In genomic region chr17:3710951-3711383, GRCh38 we compare ENCODE assay signal across 8 cellular contexts. TPM values are rescaled to one million over a fixed set of nuclear protein-coding genes. Genes with fewer than 3 reads are reported as not detected.
A peak's percentile ranks its signal among the peaks of the same experiment; 100 is the strongest.
DNase-seq lines count a peak whose midpoint lies in the region; ATAC-seq, FAIRE-seq and TF ChIP-seq lines count a peak whose summit lies in the region.

No MANE protein-coding gene starts in this region.

- no peaks in the 10 kb centered on the region for H4K20me1 ChIP-seq in smooth muscle cell (ENCODE audit: low read depth)

- no peaks in the 10 kb centered on the region for H3K9me3 Mint-ChIP-seq in activated naive CD4-positive, alpha-beta T cell treated with anti-CD3 and anti-CD28 coated beads, Interleukin-2, amount 50 U/mL, for 24 hours

- peak overlapping the region; percentile 43 for H3K4me3 Mint-ChIP-seq in activated naive CD4-positive, alpha-beta T cell treated with anti-CD3 and anti-CD28 coated beads, Interleukin-2, amount 50 U/mL, for 24 hours

- H3F3A ChIP-seq in smooth muscle cell (ENCODE audit: low read depth), result no peaks in the 10 kb centered on the region

- POLR2A ChIA-PET in HEK293T (lab: Yijun Ruan, JAX), result interaction anchor here (0.9 kb wide), 1 partner anchor 12 kb away, joined by 4 read pairs; the partner anchor contains the start of gene HASPIN

- H3K27me3 Mint-ChIP-seq in activated naive CD4-positive, alpha-beta T cell treated with anti-CD3 and anti-CD28 coated beads, Interleukin-2, amount 50 U/mL, for 24 hours, result no peaks in the 10 kb centered on the region

- H3K36me3 Mint-ChIP-seq in activated naive CD4-positive, alpha-beta T cell treated with anti-CD3 and anti-CD28 coated beads, Interleukin-2, amount 50 U/mL, for 24 hours, result peaks cover 16% of the 10 kb centered on the region

- H3K4me1 ChIP-seq in small intestine (ENCODE audit: control insufficient read depth in 2 of 2, insufficient read depth in 1 of 2, low read depth in 1 of 2, low read length in 1 of 2) (no peaks in the 10 kb centered on the region), smooth muscle cell (ENCODE audit: low read depth) (no peaks in the 10 kb centered on the region)

- peaks cover 35% of the 10 kb centered on the region for H3K4me1 Mint-ChIP-seq in activated naive CD4-positive, alpha-beta T cell treated with anti-CD3 and anti-CD28 coated beads, Interleukin-2, amount 50 U/mL, for 24 hours

- H3K79me2 ChIP-seq in smooth muscle cell (ENCODE audit: low read depth), result no peaks in the 10 kb centered on the region

- H3K4me3 ChIP-seq in small intestine (ENCODE audit: low read depth in 1 of 2, low read length in 2 of 2), result no peak overlapping the region
- H3K4me3 ChIP-seq in smooth muscle cell, result no peak overlapping the region

- H3K36me3 ChIP-seq in small intestine (ENCODE audit: control insufficient read depth in 2 of 2, insufficient read depth in 2 of 2, low read length in 2 of 2) (peaks cover 6 to 9% of the 10 kb centered on the region in 2 donors), smooth muscle cell (ENCODE audit: low read depth) (peaks cover 11% of the 10 kb centered on the region)

- ATAC-seq in HG03039 (IDR thresholded peaks at IDR 0.05; ENCODE audit: unreplicated experiment), result peak; percentile 86

- 48 to 60% (median 59%) methylated on average over 5 of the region's 5 CpGs for WGBS in small intestine, 3 donors
- 78% methylated on average over 5 of the region's 5 CpGs for WGBS in smooth muscle cell (ENCODE audit: low lambda C conversion rate)

- FAIRE-seq in small intestine (lab: Jason Lieb, UNC), result no peak

- CTCF ChIA-PET in HEK293T (lab: Yijun Ruan, JAX), result no interaction called here

- TF ChIP-seq CTCF in smooth muscle cell (IDR thresholded peaks at IDR 0.05; ENCODE audit: borderline replicate concordance, insufficient read depth, poor library complexity, severe bottlenecking), result no peak

- H3K9me3 ChIP-seq in small intestine (ENCODE audit: control insufficient read depth, low read depth), result no peaks in the 10 kb centered on the region
- no peaks in the 10 kb centered on the region for H3K9me3 ChIP-seq in smooth muscle cell (replicated peaks; ENCODE audit: low read depth)

- no peak overlapping the region for H3K9ac ChIP-seq in smooth muscle cell (ENCODE audit: low read depth)

- H3K27ac ChIP-seq in small intestine (ENCODE audit: low read depth in 1 of 2, low read length in 1 of 2), result peak overlapping the region in 1 of 2 donors; percentile 60
- H3K27ac ChIP-seq in smooth muscle cell (ENCODE audit: low read depth), result no peak overlapping the region

- H3K27ac Mint-ChIP-seq in activated naive CD4-positive, alpha-beta T cell treated with anti-CD3 and anti-CD28 coated beads, Interleukin-2, amount 50 U/mL, for 24 hours, result peak overlapping the region; percentile 93

- DNase-seq in GM19238 (ENCODE audit: insufficient read length, low spot score) (peak; percentile 80), SIG-M5 (lab: John Stamatoyannopoulos, UW) (peak; percentile 30), small intestine (peak; percentile 70), HEK293T (ENCODE audit: extremely low spot score) (no peak), UCSD-AML1 (lab: John Stamatoyannopoulos, UW; ENCODE audit: unreplicated experiment) (no peak), smooth muscle cell (lab: John Stamatoyannopoulos, UW; ENCODE audit: unreplicated experiment) (no peak)

- H3K4me2 ChIP-seq in smooth muscle cell, result no peak overlapping the region

- H3K27me3 ChIP-seq in small intestine (ENCODE audit: control insufficient read depth in 2 of 2, insufficient read depth in 2 of 2, low read length in 2 of 2) (no peaks in the 10 kb centered on the region), smooth muscle cell (ENCODE audit: low read depth) (no peaks in the 10 kb centered on the region)

- H2AFZ ChIP-seq in smooth muscle cell (ENCODE audit: low read depth), result no peak overlapping the region

TF ChIP-seq in HEK293T, 16 proteins besides CTCF, POLR2A, EP300 and RAD21:
- TF ChIP-seq CTBP1 (IDR thresholded peaks at IDR 0.05; ENCODE audit: borderline replicate concordance) (no peak), SUZ12 (IDR thresholded peaks at IDR 0.05) (no peak), NFRKB (IDR thresholded peaks at IDR 0.05) (no peak), FOXK2 (IDR thresholded peaks at IDR 0.05) (no peak), SP1 (IDR thresholded peaks at IDR 0.05) (no peak), ARNT (IDR thresholded peaks at IDR 0.05) (no peak), ZNF384 (IDR thresholded peaks at IDR 0.05) (no peak), FOXM1 (IDR thresholded peaks at IDR 0.05; ENCODE audit: borderline replicate concordance) (no peak), ELF4 (IDR thresholded peaks at IDR 0.05) (no peak), BHLHE40 (IDR thresholded peaks at IDR 0.05; ENCODE audit: borderline replicate concordance) (no peak), LEF1 (IDR thresholded peaks at IDR 0.05; ENCODE audit: borderline replicate concordance) (no peak), L3MBTL2 (conservative IDR thresholded peaks at IDR 0.05) (no peak), HDGF (IDR thresholded peaks at IDR 0.05; ENCODE audit: borderline replicate concordance) (no peak), PKNOX1 (IDR thresholded peaks at IDR 0.05) (no peak), FOXA1 (IDR thresholded peaks at IDR 0.05) (no peak), TARDBP (IDR thresholded peaks at IDR 0.05) (no peak)
TF ChIP-seq in HEK293T: peak in this region for 0.

RNA-seq across cellular contexts. Expression of gene HASPIN, which starts 12.7 kb away (rescaled TPM):
- polyA plus RNA-seq in small intestine (1 to 10 TPM in 1 of 3 donors, not detected in 2; 3.6 TPM), smooth muscle cell (1.2 and 2.0 TPM in 2 replicates)
- total RNA-seq in smooth muscle cell, result 2.6 and 2.7 TPM in 2 replicates

RNA-seq across cellular contexts. Expression of gene P2RX5, which starts 15.0 kb away (rescaled TPM):
- polyA plus RNA-seq in small intestine (1 to 10 TPM in 2 of 3 donors, under 1 TPM in 1; 0.67 to 5.6 (median 3.0) TPM), smooth muscle cell (0.59 TPM in 1 of 2 replicates, not detected in the other)
- total RNA-seq in smooth muscle cell, result 0.72 TPM in 1 of 2 replicates, not detected in the other

RNA-seq across cellular contexts. Expression of gene EMC6, which starts 42.4 kb away (rescaled TPM):
- polyA plus RNA-seq in small intestine, result 10 to 100 TPM; 62.2 to 85.4 (median 81.7) TPM
- total RNA-seq in smooth muscle cell, result 59.7 and 64.1 TPM in 2 replicates
- 123 and 143 TPM in 2 replicates for polyA plus RNA-seq in smooth muscle cell

RNA-seq across cellular contexts. Expression of gene TAX1BP3, which starts 42.6 kb away (rescaled TPM):
- 100 to 1,000 TPM; 102 to 442 (median 356) TPM for polyA plus RNA-seq in small intestine
- 115 and 127 TPM in 2 replicates for total RNA-seq in smooth muscle cell
- polyA plus RNA-seq in smooth muscle cell, result 248 and 295 TPM in 2 replicates

Comparison
In these comparisons a context has a peak if more than half of its experiments do, and no peak if none do; other contexts are left out.
1. DNase-seq: peak in GM19238 (single experiment), SIG-M5 (single experiment) and small intestine (single experiment); none in HEK293T (single experiment), UCSD-AML1 (single experiment) and smooth muscle cell (single experiment).